In genomic region chr10:71375954-71376353, GRCh38 we compare ENCODE assay signal across 1 cellular context.
TF ChIP-seq lines count a peak whose summit lies in the region.

No MANE protein-coding gene starts in this region.

TF ChIP-seq in HCT116, 20 proteins besides CTCF, POLR2A, EP300 and RAD21 (continued from another document):
- TF ChIP-seq POLR2AphosphoS5 (IDR thresholded peaks at IDR 0.05; ENCODE audit: low read depth, low read length) (no peak), EGR1 (IDR thresholded peaks at IDR 0.05; ENCODE audit: low read depth) (no peak), CBX3 (IDR thresholded peaks at IDR 0.05; ENCODE audit: low read depth) (no peak), ZBTB33 (IDR thresholded peaks at IDR 0.05; ENCODE audit: extremely low read depth, insufficient replicate concordance, low read length) (no peak), ZFX (IDR thresholded peaks at IDR 0.05) (no peak), ATF3 (IDR thresholded peaks at IDR 0.05) (no peak), CEBPB (IDR thresholded peaks at IDR 0.05; ENCODE audit: low read depth) (no peak), SRF (IDR thresholded peaks at IDR 0.05; ENCODE audit: low read depth) (no peak), ZNF274 (IDR thresholded peaks at IDR 0.05; ENCODE audit: low read depth, low read length) (no peak), EZH2 (IDR thresholded peaks at IDR 0.05) (no peak), ELF1 (IDR thresholded peaks at IDR 0.05; ENCODE audit: borderline replicate concordance, low read depth) (no peak), SP1 (IDR thresholded peaks at IDR 0.05; ENCODE audit: low read depth) (no peak), EZH2phosphoT487 (IDR thresholded peaks at IDR 0.05; ENCODE audit: borderline replicate concordance) (no peak), FOSL1 (IDR thresholded peaks at IDR 0.05; ENCODE audit: low read depth) (no peak)
